ENCODE assay signal across 19 cellular contexts in genomic region chr12:93577222-93577621, GRCh38.
"Had no signal": no experiment of that assay in that cellular context is flagged by ENCODE, and none has a peak within 500 bp of the region (broad histone marks: within the 10 kb centered on the region; RNA-seq: fewer than 3 reads in every experiment).

No MANE protein-coding gene starts in this region.

- DNase-seq: activated naive CD8-positive, alpha-beta T cell treated with anti-CD3 and anti-CD28 coated beads for 36 hours; activated T-cell treated with anti-CD3 and anti-CD28 coated beads, Interleukin-2, amount 50 U/mL, for 1 hour; cerebellar nuclear complex; endodermal cell; foreskin melanocyte; left colon; small intestine; stimulated activated CD4-positive, alpha-beta T cell treated with anti-CD3 and anti-CD28 coated beads, Interleukin-2, amount 100 ng/mL, for 24 hours; stimulated activated naive CD8-positive, alpha-beta T cell treated with anti-CD3 and anti-CD28 coated beads, Interleukin-15, amount 100 ng/mL, for 72 hours; T-cell had no signal

- H3K36me3 ChIP-seq: suprapubic skin, tibial nerve had no signal

- H3K4me3 ChIP-seq: coronary artery, hepatocyte, suprapubic skin, tibial nerve had no signal

- H3K27me3 Mint-ChIP-seq: stimulated activated naive CD8-positive, alpha-beta T cell treated with anti-CD3 and anti-CD28 coated beads, Interleukin-15, amount 100 ng/mL, for 72 hours had no signal

- H3K4me3 Mint-ChIP-seq: activated naive CD8-positive, alpha-beta T cell treated with anti-CD3 and anti-CD28 coated beads for 36 hours; endodermal cell; memory B cell; natural killer cell treated with Interleukin-12 subunit alpha and Interleukin-12 subunit beta and Interleukin-15 and Interleukin-18, amount 100 ng/mL, for 72 hours; stimulated activated effector memory CD8-positive, alpha-beta T cell treated with anti-CD3 and anti-CD28 coated beads, Interleukin-12 subunit alpha, Interleukin-12 subunit beta, amount 100 ng/mL, for 72 hours; stimulated activated naive CD8-positive, alpha-beta T cell treated with anti-CD3 and anti-CD28 coated beads, Interleukin-15, amount 100 ng/mL, for 72 hours; T-cell had no signal

- H3K9me3 Mint-ChIP-seq: activated naive CD8-positive, alpha-beta T cell treated with anti-CD3 and anti-CD28 coated beads for 36 hours; endodermal cell; memory B cell; natural killer cell treated with Interleukin-12 subunit alpha and Interleukin-12 subunit beta and Interleukin-15 and Interleukin-18, amount 100 ng/mL, for 72 hours; stimulated activated effector memory CD8-positive, alpha-beta T cell treated with anti-CD3 and anti-CD28 coated beads, Interleukin-12 subunit alpha, Interleukin-12 subunit beta, amount 100 ng/mL, for 72 hours; stimulated activated naive CD8-positive, alpha-beta T cell treated with anti-CD3 and anti-CD28 coated beads, Interleukin-15, amount 100 ng/mL, for 72 hours; T-cell had no signal

- H2AFZ ChIP-seq: hepatocyte had no signal

- H3K9me3 ChIP-seq: suprapubic skin, tibial nerve had no signal

- H3K27ac Mint-ChIP-seq: activated naive CD8-positive, alpha-beta T cell treated with anti-CD3 and anti-CD28 coated beads for 36 hours; endodermal cell; memory B cell; natural killer cell treated with Interleukin-12 subunit alpha and Interleukin-12 subunit beta and Interleukin-15 and Interleukin-18, amount 100 ng/mL, for 72 hours; stimulated activated effector memory CD8-positive, alpha-beta T cell treated with anti-CD3 and anti-CD28 coated beads, Interleukin-12 subunit alpha, Interleukin-12 subunit beta, amount 100 ng/mL, for 72 hours; stimulated activated naive CD8-positive, alpha-beta T cell treated with anti-CD3 and anti-CD28 coated beads, Interleukin-15, amount 100 ng/mL, for 72 hours had no signal

- H3K27ac ChIP-seq: coronary artery, epithelial cell of prostate, hepatocyte, suprapubic skin, tibial nerve had no signal

- H3K4me2 ChIP-seq: hepatocyte had no signal

- ATAC-seq: left colon; natural killer cell treated with Interleukin-12 subunit alpha and Interleukin-12 subunit beta and Interleukin-15 and Interleukin-18, amount 100 ng/mL, for 72 hours; sciatic nerve; stimulated activated effector memory CD8-positive, alpha-beta T cell treated with anti-CD3 and anti-CD28 coated beads, Interleukin-12 subunit alpha, Interleukin-12 subunit beta, amount 100 ng/mL, for 72 hours; stimulated activated naive CD8-positive, alpha-beta T cell treated with anti-CD3 and anti-CD28 coated beads, Interleukin-15, amount 100 ng/mL, for 72 hours; T-cell had no signal
